Comparison of ENCODE assay signal across 9 cellular contexts in the genomic region with DNA sequence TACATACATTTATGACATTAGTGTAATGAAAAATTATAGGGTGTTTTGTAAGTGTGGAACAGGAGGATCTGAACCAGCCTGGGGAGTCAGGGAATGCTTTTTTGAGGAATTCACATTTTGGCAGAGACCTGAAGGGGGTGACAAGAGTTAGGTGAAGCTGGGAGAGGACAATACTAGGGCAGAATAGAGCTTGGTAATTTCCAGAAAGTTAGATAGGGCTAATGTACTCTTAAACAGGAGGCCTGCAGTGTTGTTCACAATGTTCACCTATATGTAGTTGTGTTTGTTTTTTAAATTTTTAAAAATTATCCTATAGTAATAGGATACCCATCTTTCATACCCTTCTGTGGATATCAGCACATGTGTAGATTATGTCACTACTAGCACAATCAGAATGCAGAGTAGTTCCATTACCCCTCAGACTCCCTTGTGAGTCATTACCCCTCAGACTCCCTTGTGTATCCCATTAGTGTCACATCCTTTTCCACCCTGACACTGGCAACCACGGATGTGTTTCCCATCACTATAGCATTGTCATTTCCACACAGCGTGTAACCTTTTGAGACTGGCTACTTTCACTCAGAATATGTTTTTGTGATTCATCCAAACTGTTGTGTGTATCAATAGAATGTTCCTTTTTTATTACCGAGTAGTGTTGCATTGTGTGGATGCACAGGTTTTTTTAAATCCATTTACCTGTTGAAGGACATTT. TPM values are rescaled to one million over a fixed set of nuclear protein-coding genes. Genes with fewer than 3 reads are reported as not detected.
A peak's percentile ranks its signal among the peaks of the same experiment; 100 is the strongest.
DNase-seq lines count a peak whose midpoint lies in the region; TF ChIP-seq lines count a peak whose summit lies in the region.
"Had no signal": no experiment of that assay in that cellular context is flagged by ENCODE, and none has a peak within 500 bp of the region (broad histone marks: within the 10 kb centered on the region; RNA-seq: fewer than 3 reads in every experiment).

No MANE protein-coding gene starts in this region.

- intact Hi-C loops in stomach (cut with DNase I; ENCODE audit: low total_unique reads), result no loop called here

- no peak for TF ChIP-seq POLR2A in stomach (IDR thresholded peaks at IDR 0.05)

- no peak for TF ChIP-seq EP300 in stomach (IDR thresholded peaks at IDR 0.05)

- 62 to 81% (median 73%) methylated on average over 3 of the region's 3 CpGs for WGBS in stomach, 5 donors

- TF ChIP-seq CTCF in stomach (IDR thresholded peaks at IDR 0.05), result no peak

- H3K9me3 ChIP-seq in stomach, result no peaks in the 10 kb centered on the region
- no peaks in the 10 kb centered on the region for H3K9me3 ChIP-seq in effector memory CD4-positive, alpha-beta T cell (ENCODE audit: control insufficient read depth, low read length)

- H3K36me3 ChIP-seq in stomach, result no peaks in the 10 kb centered on the region
- no peaks in the 10 kb centered on the region for H3K36me3 ChIP-seq in effector memory CD4-positive, alpha-beta T cell (ENCODE audit: control insufficient read depth, insufficient read depth, low read length)

- H3K27me3 ChIP-seq in stomach, result no peaks in the 10 kb centered on the region
- H3K27me3 ChIP-seq in effector memory CD4-positive, alpha-beta T cell (replicated peaks; ENCODE audit: control insufficient read depth, insufficient read depth, low read length, poor library complexity, severe bottlenecking), result no peaks in the 10 kb centered on the region

- peaks cover 0 to 24% (median 9%) of the 10 kb centered on the region in 4 donors for H3K4me1 ChIP-seq in stomach
- H3K4me1 ChIP-seq in effector memory CD4-positive, alpha-beta T cell (ENCODE audit: control insufficient read depth, insufficient read depth, low read length, poor library complexity, severe bottlenecking), result no peaks in the 10 kb centered on the region

- peak; percentile 42 for DNase-seq in DMS153 (lab: John Stamatoyannopoulos, UW)
- DNase-seq in DMS153 treated with DMSO at 0.1 percent for 48 hours (lab: John Stamatoyannopoulos, UW; ENCODE audit: unreplicated experiment), result no peak
- DNase-seq in NCI-H226, result peak; percentile 83
- peak; percentile 31 for DNase-seq in epidermal melanocyte (ENCODE audit: insufficient read length, low spot score)
- peak; percentile 42 for DNase-seq in stimulated activated CD4-positive, alpha-beta T cell treated with anti-CD3 and anti-CD28 coated beads, Interleukin-2, amount 100 ng/mL, for 4 hours (ENCODE audit: low read depth)
- no peak for DNase-seq in stomach
- no peak for DNase-seq in NCI-H1048 (lab: John Stamatoyannopoulos, UW)
- DNase-seq in effector memory CD4-positive, alpha-beta T cell, result no peak
- DNase-seq: naive B cell had no signal

- no peak overlapping the region for H3K27ac ChIP-seq in stomach
- H3K27ac ChIP-seq in effector memory CD4-positive, alpha-beta T cell (ENCODE audit: insufficient read depth, low read length, poor library complexity, severe bottlenecking), result no peak overlapping the region

- no peak overlapping the region for H3K4me3 ChIP-seq in stomach
- H3K4me3 ChIP-seq in effector memory CD4-positive, alpha-beta T cell (ENCODE audit: insufficient read depth, low read depth, low read length, poor library complexity, severe bottlenecking), result no peak overlapping the region

RNA-seq across cellular contexts. Expression of a gene that starts 43.1 kb away (rescaled TPM):
- 100 to 1,000 TPM in 3 of 5 donors, 10 to 100 TPM in 2; 76.4 to 140 (median 114) TPM for total RNA-seq in stomach
- 10 to 100 TPM; 31.4 to 42.6 (median 33.1) TPM for polyA plus RNA-seq in stomach

Comparison
In these comparisons a context has a peak if more than half of its experiments do, and no peak if none do; other contexts are left out.
1. DNase-seq: peak in DMS153 (single experiment), NCI-H226 (single experiment), epidermal melanocyte (single experiment) and stimulated activated CD4-positive, alpha-beta T cell treated with anti-CD3 and anti-CD28 coated beads, Interleukin-2, amount 100 ng/mL, for 4 hours (single experiment); none in DMS153 treated with DMSO at 0.1 percent for 48 hours (single experiment), stomach (single experiment), NCI-H1048 (single experiment) and effector memory CD4-positive, alpha-beta T cell (0 of 3).